ENCODE assay signal across 8 cellular contexts in the genomic region with DNA sequence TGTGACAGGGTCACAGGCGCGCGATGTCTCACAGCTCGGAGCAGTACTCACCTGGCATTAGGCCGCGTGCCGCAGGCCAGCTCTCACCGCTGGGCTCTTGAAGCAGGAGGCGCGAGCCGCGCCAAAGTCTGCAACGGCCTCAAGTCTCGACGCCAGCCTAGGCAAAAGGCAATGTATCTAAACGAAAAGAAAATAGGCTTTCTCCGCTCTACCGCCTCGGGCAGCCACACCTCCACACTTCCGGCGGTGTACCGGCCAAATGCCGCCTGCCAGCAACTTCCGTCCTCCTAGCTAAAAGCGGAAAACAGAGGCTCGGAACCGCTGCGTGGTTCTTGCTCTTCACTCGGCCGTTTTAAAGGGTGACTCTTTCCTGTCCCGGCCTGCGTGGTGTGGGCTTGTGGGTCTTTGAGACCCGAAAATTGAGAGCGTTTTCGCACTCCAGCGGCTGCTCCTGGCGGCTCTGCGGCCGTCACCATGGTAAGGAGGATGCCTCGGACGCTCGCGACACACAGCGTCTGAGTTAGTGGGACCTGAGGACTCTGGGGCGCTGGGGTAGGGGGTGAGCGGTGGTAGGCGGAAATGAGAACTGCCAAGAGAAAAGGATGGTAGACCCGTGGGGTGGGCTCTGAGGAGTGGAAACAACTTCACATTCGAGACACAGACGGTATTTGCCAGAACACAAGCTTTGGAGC. TPM values are rescaled to one million over a fixed set of nuclear protein-coding genes. Genes with fewer than 3 reads are reported as not detected.
DNase-seq lines count a peak whose midpoint lies in the region; ATAC-seq, FAIRE-seq and TF ChIP-seq lines count a peak whose summit lies in the region.

Gene GFM2 (minus strand): TSS at position 231 of the 692 bp plus-strand sequence. CDS start 3,375 bp downstream, outside the sequence.
Gene NSA2 (plus strand): TSS at position 363 of the 692 bp plus-strand sequence. CDS start 112 bp downstream, at position 475.

- CTCF ChIA-PET in HepG2 (lab: Yijun Ruan, JAX; ENCODE audit: low intra/inter-chr PET ratio, low total read pairs), result interaction anchor here (4.0 kb wide), 1 partner anchor 152 kb away, joined by 14 read pairs; no protein-coding TSS in a partner anchor

- ATAC-seq in GM19372 (IDR thresholded peaks at IDR 0.05; ENCODE audit: low read depth, unreplicated experiment), result peak; percentile 87
- peak; percentile 72 for ATAC-seq in HG03558 (IDR thresholded peaks at IDR 0.05; ENCODE audit: extremely low read depth, unreplicated experiment)
- peak; percentile 91 for ATAC-seq in HepG2

- 1% methylated on average over 14 of the region's 50 CpGs for WGBS in HepG2 (ENCODE audit: low lambda C conversion rate)

- in situ Hi-C loops in HepG2 (cut with HindIII; ENCODE audit: extremely low pct_ligation_motif_present, low pct_unique_long_range_greater_than_20kb), result loop anchor here (5.0 kb wide), 1 partner anchor 150 kb away; no protein-coding TSS in a partner anchor

- TF ChIP-seq POLR2A in HepG2 (IDR thresholded peaks at IDR 0.05; ENCODE audit: insufficient read depth in 1 of 2, low read depth in 2 of 2, low read length in 2 of 2), result peak; percentile 64 to 69; a peak in 3 of 4 replicates

- peak in 1 of 2 experiments; percentile 33; a peak in 1 of 4 replicates for TF ChIP-seq EP300 in HepG2 (IDR thresholded peaks at IDR 0.05; ENCODE audit: low read depth in 2 of 2, low read length in 2 of 2)
- peak; percentile 61 for TF ChIP-seq EP300 in HepG2 (CRISPR knock-in tag; IDR thresholded peaks at IDR 0.05; ENCODE audit: borderline replicate concordance)

- peak within 1 kb of the TSS; percentile 83 for H3K9ac ChIP-seq in HepG2 (ENCODE audit: insufficient read depth, low read depth, low read length)

- peak; percentile 36 for FAIRE-seq in HepG2 (lab: Jason Lieb, UNC)

- TF ChIP-seq RAD21 in HepG2 (CRISPR knock-in tag; IDR thresholded peaks at IDR 0.05), result no peak; the same call in none of the 2 replicates

- H3K4me1 ChIP-seq in HepG2 (ENCODE audit: insufficient read depth, low read length), result peaks cover 27% of the 10 kb centered on the region

- no peaks in the 10 kb centered on the region; a peak in 1 of 5 replicates for H3K27me3 ChIP-seq in HepG2 (ENCODE audit: control insufficient read depth in 1 of 2, insufficient read depth in 2 of 2, low read length in 2 of 2)

- POLR2A ChIA-PET in HepG2 (lab: Yijun Ruan, JAX), result interaction anchor here (0.9 to 1.5 kb wide), 4 partner anchors 8 to 188 kb away, joined by 3 to 8 read pairs (median 4); no protein-coding TSS in a partner anchor

- H3K27ac ChIP-seq in HepG2 (ENCODE audit: extremely low read length, insufficient read depth, low read length), result peak within 1 kb of the TSS; percentile 69

- H3K4me3 ChIP-seq in HepG2 (replicated peaks in 1 of 3; ENCODE audit: insufficient read depth in 1 of 3, low read depth in 2 of 3, low read length in 3 of 3), result peak within 1 kb of the TSS; percentile 87 to 94 (median 93)

- DNase-seq in C1 segment of cervical spinal cord (lab: John Stamatoyannopoulos, UW), result peak; percentile 40 to 97 (median 91)
- peak; percentile 86 for DNase-seq in NCI-H748 treated with DMSO at 0.1 percent for 48 hours (lab: John Stamatoyannopoulos, UW)
- DNase-seq in activated CD4-positive, alpha-beta T cell treated with anti-CD3 and anti-CD28 coated beads, Interleukin-2, amount 50 U/mL, for 4 hours, result peak; percentile 90 to 91
- peak; percentile 97 for DNase-seq in dermis blood vessel endothelial cell
- DNase-seq in HepG2 (ENCODE audit: low spot score), result peak; percentile 87
- peak; percentile 92 for DNase-seq in stimulated activated CD4-positive, alpha-beta T cell treated with anti-CD3 and anti-CD28 coated beads, Interleukin-4, amount 100 ng/mL, for 1 hour

- no peaks in the 10 kb centered on the region for H3K9me3 ChIP-seq in HepG2 (ENCODE audit: low read length)

- H3K4me2 ChIP-seq in HepG2 (ENCODE audit: low read depth, low read length), result peak within 1 kb of the TSS; percentile 91

- no peaks in the 10 kb centered on the region for H4K20me1 ChIP-seq in HepG2 (ENCODE audit: insufficient read depth, low read length)

- TF ChIP-seq CTCF in HepG2 (CRISPR knock-in tag; IDR thresholded peaks at IDR 0.05), result no peak

- peak within 1 kb of the TSS; percentile 51 for H2AFZ ChIP-seq in HepG2 (ENCODE audit: low read length)

- no TSS peak for BruUV-seq in HepG2 (replicated peaks; lab: Mats Ljungman, UMichigan)

- H3K36me3 ChIP-seq in HepG2 (replicated peaks in 1 of 2; ENCODE audit: control insufficient read depth in 1 of 2, insufficient read depth in 2 of 2, low read length in 2 of 2), result peaks cover 0 to 32% of the 10 kb centered on the region in 2 experiments; a peak in 3 of 5 replicates

- H3K79me2 ChIP-seq in HepG2 (ENCODE audit: insufficient read depth, low read length), result peaks cover 49% of the 10 kb centered on the region

- intact Hi-C loops in HepG2 (cut with micrococcal nuclease; ENCODE audit: unreplicated experiment), result loop anchor here (5.0 kb wide), 1 partner anchor 150 kb away; no protein-coding TSS in a partner anchor

TF ChIP-seq in HepG2, 621 proteins besides CTCF, POLR2A, EP300 and RAD21 (continues in another document):
- no peak for TF ChIP-seq ATF7 (IDR thresholded peaks at IDR 0.05)
- TF ChIP-seq ATF7 (CRISPR knock-in tag; IDR thresholded peaks at IDR 0.05), result peak; percentile 64; the same call in 1 of the 2 replicates
- TF ChIP-seq, protein P1, sequence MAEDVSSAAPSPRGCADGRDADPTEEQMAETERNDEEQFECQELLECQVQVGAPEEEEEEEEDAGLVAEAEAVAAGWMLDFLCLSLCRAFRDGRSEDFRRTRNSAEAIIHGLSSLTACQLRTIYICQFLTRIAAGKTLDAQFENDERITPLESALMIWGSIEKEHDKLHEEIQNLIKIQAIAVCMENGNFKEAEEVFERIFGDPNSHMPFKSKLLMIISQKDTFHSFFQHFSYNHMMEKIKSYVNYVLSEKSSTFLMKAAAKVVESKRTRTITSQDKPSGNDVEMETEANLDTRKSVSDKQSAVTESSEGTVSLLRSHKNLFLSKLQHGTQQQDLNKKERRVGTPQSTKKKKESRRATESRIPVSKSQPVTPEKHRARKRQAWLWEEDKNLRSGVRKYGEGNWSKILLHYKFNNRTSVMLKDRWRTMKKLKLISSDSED (CRISPR knock-in tag; IDR thresholded peaks at IDR 0.05), result peak; percentile 54; the same call in 1 of the 2 replicates
- TF ChIP-seq HNRNPK (IDR thresholded peaks at IDR 0.05; ENCODE audit: low read depth, low read length, poor library complexity, severe bottlenecking), result no peak
- peak; percentile 36; the same call in 1 of the 2 replicates for TF ChIP-seq ZNF652 (CRISPR knock-in tag; IDR thresholded peaks at IDR 0.05; ENCODE audit: borderline replicate concordance, low read depth)

RNA-seq across cellular contexts. Expression of gene GFM2, which starts in this region (rescaled TPM):
- 41.2 and 49.2 TPM in 2 replicates for total RNA-seq in dermis blood vessel endothelial cell
- 41.6 and 49.1 TPM in 2 replicates for total RNA-seq in HepG2 (2016; rRNA removed; fragmentation: Illumina TruSeq; extraction: Trizol)
- total RNA-seq in HepG2 (2016; cell fraction: cytosol; rRNA removed; fragmentation: Illumina TruSeq; extraction: Trizol; ENCODE audit: low read depth), result 7.1 and 11.4 TPM in 2 replicates
- total RNA-seq in HepG2 (2016; cell fraction: insoluble cytoplasmic fraction; rRNA removed; fragmentation: Illumina TruSeq; extraction: Trizol), result 41.0 and 49.0 TPM in 2 replicates
- 13.2 and 14.2 TPM in 2 replicates for total RNA-seq in HepG2 (2016; cell fraction: membrane; rRNA removed; fragmentation: Illumina TruSeq; extraction: Trizol)
- 45.1 and 45.7 TPM in 2 replicates for total RNA-seq in HepG2 (2016; cell fraction: nucleus; rRNA removed; fragmentation: Illumina TruSeq; extraction: Trizol)
- polyA plus RNA-seq in HepG2 (2011; rRNA removed), result 20.4 and 22.0 TPM in 2 replicates
- polyA plus RNA-seq in HepG2 (2011; cell fraction: cytosol; rRNA removed), result 9.6 and 14.8 TPM in 2 replicates
- polyA plus RNA-seq in HepG2 (2011; cell fraction: nucleus; rRNA removed), result 21.6 and 24.1 TPM in 2 replicates
- 12.4 and 17.9 TPM in 2 replicates for polyA plus RNA-seq in HepG2 (2012)
- 1.8 and 2.0 TPM in 2 replicates for polyA plus RNA-seq in HepG2 (2016; cell fraction: cytosol; fragmentation: Illumina TruSeq; extraction: Trizol; ENCODE audit: low read depth)
- 29.9 and 31.3 TPM in 2 replicates for polyA plus RNA-seq in HepG2 (2016; cell fraction: insoluble cytoplasmic fraction; fragmentation: Illumina TruSeq; extraction: Trizol; ENCODE audit: low read depth)
- 4.9 and 5.1 TPM in 2 replicates for polyA plus RNA-seq in HepG2 (2016; cell fraction: membrane; fragmentation: Illumina TruSeq; extraction: Trizol; ENCODE audit: low read depth)
- 48.1 and 49.6 TPM in 2 replicates for polyA plus RNA-seq in HepG2 (2016; cell fraction: nucleus; fragmentation: Illumina TruSeq; extraction: Trizol; ENCODE audit: insufficient read depth, low read depth)
- 16.6 and 28.5 TPM in 2 replicates for polyA minus RNA-seq in HepG2 (2011; rRNA and poly(A)+ RNA removed; ENCODE audit: low replicate concordance)
- 14.1 and 15.7 TPM in 2 replicates for polyA minus RNA-seq in HepG2 (2011; cell fraction: cytosol; rRNA and poly(A)+ RNA removed)
- polyA minus RNA-seq in HepG2 (2011; cell fraction: nucleus; rRNA and poly(A)+ RNA removed), result 56.4 and 68.2 TPM in 2 replicates

RNA-seq across cellular contexts. Expression of gene NSA2, which starts in this region (rescaled TPM):
- total RNA-seq in dermis blood vessel endothelial cell (78.1 and 101 TPM in 2 replicates), HepG2 (2016; rRNA removed; fragmentation: Illumina TruSeq; extraction: Trizol) (101 and 157 TPM in 2 replicates)
- 67.7 and 76.8 TPM in 2 replicates for total RNA-seq in HepG2 (2016; cell fraction: cytosol; rRNA removed; fragmentation: Illumina TruSeq; extraction: Trizol; ENCODE audit: low read depth)
- 103 and 174 TPM in 2 replicates for total RNA-seq in HepG2 (2016; cell fraction: insoluble cytoplasmic fraction; rRNA removed; fragmentation: Illumina TruSeq; extraction: Trizol)
- total RNA-seq in HepG2 (2016; cell fraction: membrane; rRNA removed; fragmentation: Illumina TruSeq; extraction: Trizol), result 119 and 124 TPM in 2 replicates
- total RNA-seq in HepG2 (2016; cell fraction: nucleus; rRNA removed; fragmentation: Illumina TruSeq; extraction: Trizol), result 38.5 and 51.0 TPM in 2 replicates
- 29.1 and 33.0 TPM in 2 replicates for polyA plus RNA-seq in HepG2 (2011; rRNA removed)
- polyA plus RNA-seq in HepG2 (2011; cell fraction: cytosol; rRNA removed), result 28.4 and 38.1 TPM in 2 replicates
- 7.8 and 10.0 TPM in 2 replicates for polyA plus RNA-seq in HepG2 (2011; cell fraction: nucleus; rRNA removed)
- 44.4 and 129 TPM in 2 replicates for polyA plus RNA-seq in HepG2 (2012)
- polyA plus RNA-seq in HepG2 (2016; cell fraction: cytosol; fragmentation: Illumina TruSeq; extraction: Trizol; ENCODE audit: low read depth), result 119 and 126 TPM in 2 replicates
- polyA plus RNA-seq in HepG2 (2016; cell fraction: insoluble cytoplasmic fraction; fragmentation: Illumina TruSeq; extraction: Trizol; ENCODE audit: low read depth), result 204 and 206 TPM in 2 replicates
- polyA plus RNA-seq in HepG2 (2016; cell fraction: membrane; fragmentation: Illumina TruSeq; extraction: Trizol; ENCODE audit: low read depth), result 143 and 173 TPM in 2 replicates
- 66.9 and 73.6 TPM in 2 replicates for polyA plus RNA-seq in HepG2 (2016; cell fraction: nucleus; fragmentation: Illumina TruSeq; extraction: Trizol; ENCODE audit: insufficient read depth, low read depth)
- polyA minus RNA-seq in HepG2 (2011; rRNA and poly(A)+ RNA removed; ENCODE audit: low replicate concordance), result 3.4 and 11.3 TPM in 2 replicates
- polyA minus RNA-seq in HepG2 (2011; cell fraction: cytosol; rRNA and poly(A)+ RNA removed), result 32.8 and 34.6 TPM in 2 replicates
- 14.2 and 16.7 TPM in 2 replicates for polyA minus RNA-seq in HepG2 (2011; cell fraction: nucleus; rRNA and poly(A)+ RNA removed)

Comparison
In these comparisons a context has a peak if more than half of its experiments do, and no peak if none do; other contexts are left out.
1. Peak in every context shown above with its lines: DNase-seq, ATAC-seq, H3K4me3 ChIP-seq and H3K27ac ChIP-seq.